Comparison of ENCODE assay signal across 22 cellular contexts in the genomic region with DNA sequence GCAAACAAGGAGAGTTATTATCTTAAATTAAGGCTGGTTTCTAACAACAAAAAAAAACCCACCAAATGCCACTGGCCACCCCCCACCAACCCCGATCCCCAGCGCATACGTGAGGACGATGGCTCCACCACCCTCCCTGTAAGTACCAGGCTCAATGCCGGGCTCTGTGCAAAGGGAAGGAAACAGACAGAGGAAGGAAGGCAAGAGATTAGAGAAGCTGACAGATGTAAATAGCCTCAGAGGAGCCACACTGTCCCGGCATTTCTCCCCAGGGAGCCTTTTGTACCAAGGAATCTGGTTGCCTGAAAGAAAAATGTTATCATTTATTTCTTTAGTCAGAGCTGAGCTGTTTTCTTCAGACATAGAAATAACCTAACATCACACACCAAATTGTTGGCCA. TPM values are rescaled to one million over a fixed set of nuclear protein-coding genes. Genes with fewer than 3 reads are reported as not detected.
DNase-seq lines count a peak whose midpoint lies in the region; ATAC-seq and TF ChIP-seq lines count a peak whose summit lies in the region.
"Had no signal": no experiment of that assay in that cellular context is flagged by ENCODE, and none has a peak within 500 bp of the region (broad histone marks: within the 10 kb centered on the region; RNA-seq: fewer than 3 reads in every experiment).

No MANE protein-coding gene starts in this region.

- no peak overlapping the region for H3K4me3 ChIP-seq in HAP-1
- H3K4me3 ChIP-seq in coronary artery, result peak overlapping the region; percentile 18
- H3K4me3 ChIP-seq: skin epidermis, testis had no signal

- POLR2A ChIA-PET in activated CD4-positive, alpha-beta T cell treated with anti-CD3 and anti-CD28 coated beads, Interleukin-2, amount 10 ng/mL, durations not matched to agents 7 days and 5 days (lab: Charles Lee), result no interaction called here

- H3K27me3 ChIP-seq in HAP-1 (ENCODE audit: low read depth), result no peaks in the 10 kb centered on the region
- H3K27me3 ChIP-seq: testis had no signal

- H3K27ac ChIP-seq in coronary artery (peak overlapping the region in 1 of 2 donors; percentile 30), substantia nigra (ENCODE audit: low read depth, low read length, poor library complexity, severe bottlenecking) (no peak overlapping the region)
- H3K27ac ChIP-seq: 22Rv1, skin epidermis, testis had no signal

- H3K27ac Mint-ChIP-seq in activated CD4-positive, alpha-beta T cell treated with anti-CD3 and anti-CD28 coated beads, Interleukin-2, amount 10 ng/mL, durations not matched to agents 7 days and 5 days, result no peak overlapping the region
- no peak overlapping the region for H3K27ac Mint-ChIP-seq in activated CD8-positive, alpha-beta memory T cell treated with anti-CD3 and anti-CD28 coated beads, Interleukin-2, amount 10 ng/mL, durations not matched to agents 7 days and 5 days
- H3K27ac Mint-ChIP-seq: activated CD4-positive, alpha-beta T cell treated with anti-CD3 and anti-CD28 coated beads, Interleukin-2, amount 10 ng/mL, durations not matched to agents 24 days and 14 days had no signal

- DNase-seq in DMS 273 (lab: John Stamatoyannopoulos, UW; ENCODE audit: unreplicated experiment) (peak; percentile 28), DMS 273 treated with DMSO at 0.1 percent for 48 hours (lab: John Stamatoyannopoulos, UW) (no peak), HAP-1 (ENCODE audit: low spot score in 2 of 2) (peak; percentile 22 to 53), coronary artery (ENCODE audit: low spot score) (no peak), retina (peak; percentile 16), substantia nigra (lab: John Stamatoyannopoulos, UW) (no peak)
- DNase-seq in activated CD4-positive, alpha-beta T cell treated with anti-CD3 and anti-CD28 coated beads, Interleukin-2, amount 10 ng/mL, durations not matched to agents 7 days and 5 days, result no peak
- no peak for DNase-seq in activated CD8-positive, alpha-beta memory T cell treated with anti-CD3 and anti-CD28 coated beads, Interleukin-2, amount 10 ng/mL, durations not matched to agents 7 days and 5 days
- DNase-seq: activated CD4-positive, alpha-beta T cell treated with anti-CD3 and anti-CD28 coated beads, Interleukin-2, amount 10 ng/mL, durations not matched to agents 24 days and 14 days; activated naive CD4-positive, alpha-beta T cell; DMS79 treated with DMSO at 0.1 percent for 48 hours; left cardiac atrium; NCI-H345; SHP77 treated with DMSO at 0.1 percent for 48 hours; T-helper 9 cell; testis had no signal

- no peaks in the 10 kb centered on the region for H3K9me3 ChIP-seq in HAP-1
- H3K9me3 ChIP-seq: testis had no signal

- peaks cover 33% of the 10 kb centered on the region for H3K27me3 Mint-ChIP-seq in activated CD4-positive, alpha-beta T cell treated with anti-CD3 and anti-CD28 coated beads, Interleukin-2, amount 10 ng/mL, durations not matched to agents 7 days and 5 days
- peaks cover 67% of the 10 kb centered on the region for H3K27me3 Mint-ChIP-seq in activated CD8-positive, alpha-beta memory T cell treated with anti-CD3 and anti-CD28 coated beads, Interleukin-2, amount 10 ng/mL, durations not matched to agents 7 days and 5 days

- H3K4me3 Mint-ChIP-seq in activated CD4-positive, alpha-beta T cell treated with anti-CD3 and anti-CD28 coated beads, Interleukin-2, amount 10 ng/mL, durations not matched to agents 7 days and 5 days, result no peak overlapping the region
- no peak overlapping the region for H3K4me3 Mint-ChIP-seq in activated CD8-positive, alpha-beta memory T cell treated with anti-CD3 and anti-CD28 coated beads, Interleukin-2, amount 10 ng/mL, durations not matched to agents 7 days and 5 days
- H3K4me3 Mint-ChIP-seq: activated CD4-positive, alpha-beta T cell treated with anti-CD3 and anti-CD28 coated beads, Interleukin-2, amount 10 ng/mL, durations not matched to agents 24 days and 14 days had no signal

- H3K36me3 ChIP-seq in HAP-1 (replicated peaks), result no peaks in the 10 kb centered on the region

- CTCF ChIA-PET in activated CD4-positive, alpha-beta T cell treated with anti-CD3 and anti-CD28 coated beads, Interleukin-2, amount 10 ng/mL, durations not matched to agents 7 days and 5 days (lab: Charles Lee), result no interaction called here
- CTCF ChIA-PET in activated CD8-positive, alpha-beta memory T cell treated with anti-CD3 and anti-CD28 coated beads, Interleukin-2, amount 10 ng/mL, durations not matched to agents 7 days and 5 days (lab: Charles Lee), result interaction anchor here (0.9 to 2.9 kb wide), 4 partner anchors 14 to 164 kb away, joined by 3 to 11 read pairs (median 6); a partner anchor contains a TSS

- in situ Hi-C loops in HAP-1 (cut with MboI; ENCODE audit: low sequenced_read_pairs), result no loop called here

- peaks cover 5% of the 10 kb centered on the region for H3K4me1 Mint-ChIP-seq in activated CD4-positive, alpha-beta T cell treated with anti-CD3 and anti-CD28 coated beads, Interleukin-2, amount 10 ng/mL, durations not matched to agents 7 days and 5 days
- H3K4me1 Mint-ChIP-seq in activated CD8-positive, alpha-beta memory T cell treated with anti-CD3 and anti-CD28 coated beads, Interleukin-2, amount 10 ng/mL, durations not matched to agents 7 days and 5 days, result no peaks in the 10 kb centered on the region

- no peak for ATAC-seq in activated CD8-positive, alpha-beta memory T cell treated with anti-CD3 and anti-CD28 coated beads, Interleukin-2, amount 10 ng/mL, durations not matched to agents 7 days and 5 days

- no peak for TF ChIP-seq CTCF in coronary artery (IDR thresholded peaks at IDR 0.05)

- H3K36me3 Mint-ChIP-seq in activated CD4-positive, alpha-beta T cell treated with anti-CD3 and anti-CD28 coated beads, Interleukin-2, amount 10 ng/mL, durations not matched to agents 7 days and 5 days (ENCODE audit: low read depth), result no peaks in the 10 kb centered on the region
- no peaks in the 10 kb centered on the region for H3K36me3 Mint-ChIP-seq in activated CD8-positive, alpha-beta memory T cell treated with anti-CD3 and anti-CD28 coated beads, Interleukin-2, amount 10 ng/mL, durations not matched to agents 7 days and 5 days
- H3K36me3 Mint-ChIP-seq: CD14-positive monocyte had no signal

- H3K9me3 Mint-ChIP-seq in activated CD4-positive, alpha-beta T cell treated with anti-CD3 and anti-CD28 coated beads, Interleukin-2, amount 10 ng/mL, durations not matched to agents 7 days and 5 days, result no peaks in the 10 kb centered on the region
- no peaks in the 10 kb centered on the region for H3K9me3 Mint-ChIP-seq in activated CD8-positive, alpha-beta memory T cell treated with anti-CD3 and anti-CD28 coated beads, Interleukin-2, amount 10 ng/mL, durations not matched to agents 7 days and 5 days (ENCODE audit: low read depth)
- H3K9me3 Mint-ChIP-seq: activated CD4-positive, alpha-beta T cell treated with anti-CD3 and anti-CD28 coated beads, Interleukin-2, amount 10 ng/mL, durations not matched to agents 24 days and 14 days had no signal

- peaks cover 5% of the 10 kb centered on the region for H3K4me1 ChIP-seq in HAP-1
- H3K4me1 ChIP-seq: testis had no signal

RNA-seq across cellular contexts. Expression of a gene that starts 13.1 kb away (rescaled TPM):
- not detected for total RNA-seq in activated CD4-positive, alpha-beta T cell treated with anti-CD3 and anti-CD28 coated beads, Interleukin-2, amount 10 ng/mL, durations not matched to agents 7 days and 5 days
- not detected for total RNA-seq in activated CD8-positive, alpha-beta memory T cell treated with anti-CD3 and anti-CD28 coated beads, Interleukin-2, amount 10 ng/mL, durations not matched to agents 7 days and 5 days
- total RNA-seq: activated CD4-positive, alpha-beta T cell treated with anti-CD3 and anti-CD28 coated beads, Interleukin-2, amount 10 ng/mL, durations not matched to agents 24 days and 14 days; chondrocyte; HT1080; left cardiac atrium; omental fat pad had no signal

RNA-seq across cellular contexts. Expression of a gene that starts 33.2 kb away (rescaled TPM):
- 1 to 10 TPM; 7.1 to 8.3 TPM for total RNA-seq in activated CD4-positive, alpha-beta T cell treated with anti-CD3 and anti-CD28 coated beads, Interleukin-2, amount 10 ng/mL, durations not matched to agents 7 days and 5 days
- 1 to 10 TPM; 5.6 to 6.0 TPM for total RNA-seq in activated CD8-positive, alpha-beta memory T cell treated with anti-CD3 and anti-CD28 coated beads, Interleukin-2, amount 10 ng/mL, durations not matched to agents 7 days and 5 days

RNA-seq across cellular contexts. Expression of a gene that starts 34.7 kb away (rescaled TPM):
- total RNA-seq in activated CD4-positive, alpha-beta T cell treated with anti-CD3 and anti-CD28 coated beads, Interleukin-2, amount 10 ng/mL, durations not matched to agents 7 days and 5 days, result not detected
- not detected for total RNA-seq in activated CD8-positive, alpha-beta memory T cell treated with anti-CD3 and anti-CD28 coated beads, Interleukin-2, amount 10 ng/mL, durations not matched to agents 7 days and 5 days
- total RNA-seq: activated CD4-positive, alpha-beta T cell treated with anti-CD3 and anti-CD28 coated beads, Interleukin-2, amount 10 ng/mL, durations not matched to agents 24 days and 14 days; chondrocyte; left cardiac atrium had no signal

Comparison
In these comparisons a context has a peak if more than half of its experiments do, and no peak if none do; other contexts are left out.
1. DNase-seq: peak in DMS 273 (single experiment), HAP-1 (2 of 2) and retina (single experiment); none in DMS 273 treated with DMSO at 0.1 percent for 48 hours (single experiment), coronary artery (single experiment), activated CD4-positive, alpha-beta T cell treated with anti-CD3 and anti-CD28 coated beads, Interleukin-2, amount 10 ng/mL, durations not matched to agents 7 days and 5 days (single experiment), substantia nigra (0 of 49) and activated CD8-positive, alpha-beta memory T cell treated with anti-CD3 and anti-CD28 coated beads, Interleukin-2, amount 10 ng/mL, durations not matched to agents 7 days and 5 days (single experiment).